Comparison of ENCODE assay signal across 1 cellular context in the genomic region with DNA sequence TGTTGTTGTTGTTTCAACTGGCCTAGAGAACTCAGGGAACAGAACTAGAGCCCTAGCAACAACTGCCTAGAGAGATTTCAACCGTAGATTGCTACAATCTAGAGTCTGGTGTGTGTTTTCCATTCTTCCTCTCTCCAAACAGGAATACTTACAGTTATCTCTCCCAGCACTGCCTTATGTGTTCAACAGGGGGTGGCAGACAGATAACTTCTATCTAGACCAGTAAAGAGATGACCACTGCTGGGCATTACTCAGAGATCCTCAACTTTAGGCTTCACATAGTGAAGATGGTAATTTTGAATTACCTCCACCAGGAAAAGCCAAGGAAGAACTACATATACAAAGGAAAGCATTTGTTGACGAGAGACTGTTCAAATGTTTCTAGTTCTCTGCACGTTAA.
TF ChIP-seq lines count a peak whose summit lies in the region.

No MANE protein-coding gene starts in this region.

TF ChIP-seq in K562, 482 proteins besides CTCF, POLR2A, EP300 and RAD21 (continued from another document and continues in another):
- TF ChIP-seq, protein P1, sequence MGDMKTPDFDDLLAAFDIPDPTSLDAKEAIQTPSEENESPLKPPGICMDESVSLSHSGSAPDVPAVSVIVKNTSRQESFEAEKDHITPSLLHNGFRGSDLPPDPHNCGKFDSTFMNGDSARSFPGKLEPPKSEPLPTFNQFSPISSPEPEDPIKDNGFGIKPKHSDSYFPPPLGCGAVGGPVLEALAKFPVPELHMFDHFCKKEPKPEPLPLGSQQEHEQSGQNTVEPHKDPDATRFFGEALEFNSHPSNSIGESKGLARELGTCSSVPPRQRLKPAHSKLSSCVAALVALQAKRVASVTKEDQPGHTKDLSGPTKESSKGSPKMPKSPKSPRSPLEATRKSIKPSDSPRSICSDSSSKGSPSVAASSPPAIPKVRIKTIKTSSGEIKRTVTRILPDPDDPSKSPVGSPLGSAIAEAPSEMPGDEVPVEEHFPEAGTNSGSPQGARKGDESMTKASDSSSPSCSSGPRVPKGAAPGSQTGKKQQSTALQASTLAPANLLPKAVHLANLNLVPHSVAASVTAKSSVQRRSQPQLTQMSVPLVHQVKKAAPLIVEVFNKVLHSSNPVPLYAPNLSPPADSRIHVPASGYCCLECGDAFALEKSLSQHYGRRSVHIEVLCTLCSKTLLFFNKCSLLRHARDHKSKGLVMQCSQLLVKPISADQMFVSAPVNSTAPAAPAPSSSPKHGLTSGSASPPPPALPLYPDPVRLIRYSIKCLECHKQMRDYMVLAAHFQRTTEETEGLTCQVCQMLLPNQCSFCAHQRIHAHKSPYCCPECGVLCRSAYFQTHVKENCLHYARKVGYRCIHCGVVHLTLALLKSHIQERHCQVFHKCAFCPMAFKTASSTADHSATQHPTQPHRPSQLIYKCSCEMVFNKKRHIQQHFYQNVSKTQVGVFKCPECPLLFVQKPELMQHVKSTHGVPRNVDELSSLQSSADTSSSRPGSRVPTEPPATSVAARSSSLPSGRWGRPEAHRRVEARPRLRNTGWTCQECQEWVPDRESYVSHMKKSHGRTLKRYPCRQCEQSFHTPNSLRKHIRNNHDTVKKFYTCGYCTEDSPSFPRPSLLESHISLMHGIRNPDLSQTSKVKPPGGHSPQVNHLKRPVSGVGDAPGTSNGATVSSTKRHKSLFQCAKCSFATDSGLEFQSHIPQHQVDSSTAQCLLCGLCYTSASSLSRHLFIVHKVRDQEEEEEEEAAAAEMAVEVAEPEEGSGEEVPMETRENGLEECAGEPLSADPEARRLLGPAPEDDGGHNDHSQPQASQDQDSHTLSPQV (IDR thresholded peaks at IDR 0.05) = no peak
- TF ChIP-seq ZC3H11A (IDR thresholded peaks at IDR 0.05; ENCODE audit: low read depth, low read length) (no peak), MTA2 (IDR thresholded peaks at IDR 0.05; ENCODE audit: low read depth) (no peak), JUND (IDR thresholded peaks at IDR 0.05; ENCODE audit: borderline replicate concordance, low read depth, low read length) (peak; percentile 32; the same call in 1 of the 2 replicates), JUND (tag; IDR thresholded peaks at IDR 0.05; ENCODE audit: borderline replicate concordance, low read depth, low read length) (no peak), ETS2 (tag; IDR thresholded peaks at IDR 0.05; ENCODE audit: borderline replicate concordance, poor library complexity, severe bottlenecking) (no peak), SNIP1 (IDR thresholded peaks at IDR 0.05; ENCODE audit: low read depth) (no peak), ZKSCAN8 (CRISPR knock-in tag; IDR thresholded peaks at IDR 0.05) (peak; percentile 64; the same call in 1 of the 2 replicates), NR4A1 (CRISPR knock-in tag; IDR thresholded peaks at IDR 0.05) (no peak), NR4A1 (tag; IDR thresholded peaks at IDR 0.05) (no peak), NFXL1 (CRISPR knock-in tag; IDR thresholded peaks at IDR 0.05) (no peak), KLF6 (CRISPR knock-in tag; IDR thresholded peaks at IDR 0.05; ENCODE audit: borderline replicate concordance) (no peak), NFATC3 (IDR thresholded peaks at IDR 0.05) (no peak), CBFA2T2 (conservative IDR thresholded peaks at IDR 0.05) (peak; percentile 53), TAF7 (tag; IDR thresholded peaks at IDR 0.05) (no peak), HDAC6 (IDR thresholded peaks at IDR 0.05; ENCODE audit: low read depth, low read length) (no peak), ZNF57 (CRISPR knock-in tag; IDR thresholded peaks at IDR 0.05) (no peak), IRF2 (CRISPR knock-in tag; IDR thresholded peaks at IDR 0.05) (no peak), DIDO1 (tag; IDR thresholded peaks at IDR 0.05; ENCODE audit: low read depth) (no peak), ZNF316 (IDR thresholded peaks at IDR 0.05) (no peak), RCOR1 (IDR thresholded peaks at IDR 0.05; ENCODE audit: borderline replicate concordance in 1 of 2, low read depth in 2 of 2, low read length in 2 of 2) (no peak), NR2F6 (CRISPR knock-in tag; IDR thresholded peaks at IDR 0.05) (no peak)
- TF ChIP-seq, protein P2, sequence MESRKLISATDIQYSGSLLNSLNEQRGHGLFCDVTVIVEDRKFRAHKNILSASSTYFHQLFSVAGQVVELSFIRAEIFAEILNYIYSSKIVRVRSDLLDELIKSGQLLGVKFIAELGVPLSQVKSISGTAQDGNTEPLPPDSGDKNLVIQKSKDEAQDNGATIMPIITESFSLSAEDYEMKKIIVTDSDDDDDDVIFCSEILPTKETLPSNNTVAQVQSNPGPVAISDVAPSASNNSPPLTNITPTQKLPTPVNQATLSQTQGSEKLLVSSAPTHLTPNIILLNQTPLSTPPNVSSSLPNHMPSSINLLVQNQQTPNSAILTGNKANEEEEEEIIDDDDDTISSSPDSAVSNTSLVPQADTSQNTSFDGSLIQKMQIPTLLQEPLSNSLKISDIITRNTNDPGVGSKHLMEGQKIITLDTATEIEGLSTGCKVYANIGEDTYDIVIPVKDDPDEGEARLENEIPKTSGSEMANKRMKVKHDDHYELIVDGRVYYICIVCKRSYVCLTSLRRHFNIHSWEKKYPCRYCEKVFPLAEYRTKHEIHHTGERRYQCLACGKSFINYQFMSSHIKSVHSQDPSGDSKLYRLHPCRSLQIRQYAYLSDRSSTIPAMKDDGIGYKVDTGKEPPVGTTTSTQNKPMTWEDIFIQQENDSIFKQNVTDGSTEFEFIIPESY (CRISPR knock-in tag; IDR thresholded peaks at IDR 0.05) = no peak
- TF ChIP-seq, protein P3, sequence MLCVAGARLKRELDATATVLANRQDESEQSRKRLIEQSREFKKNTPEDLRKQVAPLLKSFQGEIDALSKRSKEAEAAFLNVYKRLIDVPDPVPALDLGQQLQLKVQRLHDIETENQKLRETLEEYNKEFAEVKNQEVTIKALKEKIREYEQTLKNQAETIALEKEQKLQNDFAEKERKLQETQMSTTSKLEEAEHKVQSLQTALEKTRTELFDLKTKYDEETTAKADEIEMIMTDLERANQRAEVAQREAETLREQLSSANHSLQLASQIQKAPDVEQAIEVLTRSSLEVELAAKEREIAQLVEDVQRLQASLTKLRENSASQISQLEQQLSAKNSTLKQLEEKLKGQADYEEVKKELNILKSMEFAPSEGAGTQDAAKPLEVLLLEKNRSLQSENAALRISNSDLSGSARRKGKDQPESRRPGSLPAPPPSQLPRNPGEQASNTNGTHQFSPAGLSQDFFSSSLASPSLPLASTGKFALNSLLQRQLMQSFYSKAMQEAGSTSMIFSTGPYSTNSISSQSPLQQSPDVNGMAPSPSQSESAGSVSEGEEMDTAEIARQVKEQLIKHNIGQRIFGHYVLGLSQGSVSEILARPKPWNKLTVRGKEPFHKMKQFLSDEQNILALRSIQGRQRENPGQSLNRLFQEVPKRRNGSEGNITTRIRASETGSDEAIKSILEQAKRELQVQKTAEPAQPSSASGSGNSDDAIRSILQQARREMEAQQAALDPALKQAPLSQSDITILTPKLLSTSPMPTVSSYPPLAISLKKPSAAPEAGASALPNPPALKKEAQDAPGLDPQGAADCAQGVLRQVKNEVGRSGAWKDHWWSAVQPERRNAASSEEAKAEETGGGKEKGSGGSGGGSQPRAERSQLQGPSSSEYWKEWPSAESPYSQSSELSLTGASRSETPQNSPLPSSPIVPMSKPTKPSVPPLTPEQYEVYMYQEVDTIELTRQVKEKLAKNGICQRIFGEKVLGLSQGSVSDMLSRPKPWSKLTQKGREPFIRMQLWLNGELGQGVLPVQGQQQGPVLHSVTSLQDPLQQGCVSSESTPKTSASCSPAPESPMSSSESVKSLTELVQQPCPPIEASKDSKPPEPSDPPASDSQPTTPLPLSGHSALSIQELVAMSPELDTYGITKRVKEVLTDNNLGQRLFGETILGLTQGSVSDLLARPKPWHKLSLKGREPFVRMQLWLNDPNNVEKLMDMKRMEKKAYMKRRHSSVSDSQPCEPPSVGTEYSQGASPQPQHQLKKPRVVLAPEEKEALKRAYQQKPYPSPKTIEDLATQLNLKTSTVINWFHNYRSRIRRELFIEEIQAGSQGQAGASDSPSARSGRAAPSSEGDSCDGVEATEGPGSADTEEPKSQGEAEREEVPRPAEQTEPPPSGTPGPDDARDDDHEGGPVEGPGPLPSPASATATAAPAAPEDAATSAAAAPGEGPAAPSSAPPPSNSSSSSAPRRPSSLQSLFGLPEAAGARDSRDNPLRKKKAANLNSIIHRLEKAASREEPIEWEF (CRISPR knock-in tag; IDR thresholded peaks at IDR 0.05) = no peak
- TF ChIP-seq, protein P4, sequence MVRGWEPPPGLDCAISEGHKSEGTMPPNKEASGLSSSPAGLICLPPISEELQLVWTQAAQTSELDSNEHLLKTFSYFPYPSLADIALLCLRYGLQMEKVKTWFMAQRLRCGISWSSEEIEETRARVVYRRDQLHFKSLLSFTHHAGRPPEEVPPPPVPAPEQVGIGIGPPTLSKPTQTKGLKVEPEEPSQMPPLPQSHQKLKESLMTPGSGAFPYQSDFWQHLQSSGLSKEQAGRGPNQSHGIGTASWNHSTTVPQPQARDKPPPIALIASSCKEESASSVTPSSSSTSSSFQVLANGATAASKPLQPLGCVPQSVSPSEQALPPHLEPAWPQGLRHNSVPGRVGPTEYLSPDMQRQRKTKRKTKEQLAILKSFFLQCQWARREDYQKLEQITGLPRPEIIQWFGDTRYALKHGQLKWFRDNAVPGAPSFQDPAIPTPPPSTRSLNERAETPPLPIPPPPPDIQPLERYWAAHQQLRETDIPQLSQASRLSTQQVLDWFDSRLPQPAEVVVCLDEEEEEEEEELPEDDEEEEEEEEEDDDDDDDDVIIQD (CRISPR knock-in tag; IDR thresholded peaks at IDR 0.05) = no peak
- TF ChIP-seq, protein P5, sequence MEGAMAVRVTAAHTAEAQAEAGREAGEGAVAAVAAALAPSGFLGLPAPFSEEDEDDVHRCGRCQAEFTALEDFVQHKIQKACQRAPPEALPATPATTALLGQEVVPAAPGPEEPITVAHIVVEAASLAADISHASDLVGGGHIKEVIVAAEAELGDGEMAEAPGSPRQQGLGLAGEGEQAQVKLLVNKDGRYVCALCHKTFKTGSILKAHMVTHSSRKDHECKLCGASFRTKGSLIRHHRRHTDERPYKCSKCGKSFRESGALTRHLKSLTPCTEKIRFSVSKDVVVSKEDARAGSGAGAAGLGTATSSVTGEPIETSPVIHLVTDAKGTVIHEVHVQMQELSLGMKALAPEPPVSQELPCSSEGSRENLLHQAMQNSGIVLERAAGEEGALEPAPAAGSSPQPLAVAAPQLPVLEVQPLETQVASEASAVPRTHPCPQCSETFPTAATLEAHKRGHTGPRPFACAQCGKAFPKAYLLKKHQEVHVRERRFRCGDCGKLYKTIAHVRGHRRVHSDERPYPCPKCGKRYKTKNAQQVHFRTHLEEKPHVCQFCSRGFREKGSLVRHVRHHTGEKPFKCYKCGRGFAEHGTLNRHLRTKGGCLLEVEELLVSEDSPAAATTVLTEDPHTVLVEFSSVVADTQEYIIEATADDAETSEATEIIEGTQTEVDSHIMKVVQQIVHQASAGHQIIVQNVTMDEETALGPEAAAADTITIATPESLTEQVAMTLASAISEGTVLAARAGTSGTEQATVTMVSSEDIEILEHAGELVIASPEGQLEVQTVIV (CRISPR knock-in tag; IDR thresholded peaks at IDR 0.05; ENCODE audit: borderline replicate concordance) = no peak
- TF ChIP-seq, protein P6, sequence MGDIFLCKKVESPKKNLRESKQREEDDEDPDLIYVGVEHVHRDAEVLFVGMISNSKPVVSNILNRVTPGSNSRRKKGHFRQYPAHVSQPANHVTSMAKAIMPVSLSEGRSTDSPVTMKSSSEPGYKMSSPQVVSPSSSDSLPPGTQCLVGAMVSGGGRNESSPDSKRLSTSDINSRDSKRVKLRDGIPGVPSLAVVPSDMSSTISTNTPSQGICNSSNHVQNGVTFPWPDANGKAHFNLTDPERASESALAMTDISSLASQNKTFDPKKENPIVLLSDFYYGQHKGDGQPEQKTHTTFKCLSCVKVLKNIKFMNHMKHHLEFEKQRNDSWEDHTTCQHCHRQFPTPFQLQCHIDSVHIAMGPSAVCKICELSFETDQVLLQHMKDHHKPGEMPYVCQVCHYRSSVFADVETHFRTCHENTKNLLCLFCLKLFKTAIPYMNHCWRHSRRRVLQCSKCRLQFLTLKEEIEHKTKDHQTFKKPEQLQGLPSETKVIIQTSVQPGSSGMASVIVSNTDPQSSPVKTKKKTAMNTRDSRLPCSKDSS (IDR thresholded peaks at IDR 0.05; ENCODE audit: low read depth, partially characterized antibody) = no peak
- TF ChIP-seq, protein P7, sequence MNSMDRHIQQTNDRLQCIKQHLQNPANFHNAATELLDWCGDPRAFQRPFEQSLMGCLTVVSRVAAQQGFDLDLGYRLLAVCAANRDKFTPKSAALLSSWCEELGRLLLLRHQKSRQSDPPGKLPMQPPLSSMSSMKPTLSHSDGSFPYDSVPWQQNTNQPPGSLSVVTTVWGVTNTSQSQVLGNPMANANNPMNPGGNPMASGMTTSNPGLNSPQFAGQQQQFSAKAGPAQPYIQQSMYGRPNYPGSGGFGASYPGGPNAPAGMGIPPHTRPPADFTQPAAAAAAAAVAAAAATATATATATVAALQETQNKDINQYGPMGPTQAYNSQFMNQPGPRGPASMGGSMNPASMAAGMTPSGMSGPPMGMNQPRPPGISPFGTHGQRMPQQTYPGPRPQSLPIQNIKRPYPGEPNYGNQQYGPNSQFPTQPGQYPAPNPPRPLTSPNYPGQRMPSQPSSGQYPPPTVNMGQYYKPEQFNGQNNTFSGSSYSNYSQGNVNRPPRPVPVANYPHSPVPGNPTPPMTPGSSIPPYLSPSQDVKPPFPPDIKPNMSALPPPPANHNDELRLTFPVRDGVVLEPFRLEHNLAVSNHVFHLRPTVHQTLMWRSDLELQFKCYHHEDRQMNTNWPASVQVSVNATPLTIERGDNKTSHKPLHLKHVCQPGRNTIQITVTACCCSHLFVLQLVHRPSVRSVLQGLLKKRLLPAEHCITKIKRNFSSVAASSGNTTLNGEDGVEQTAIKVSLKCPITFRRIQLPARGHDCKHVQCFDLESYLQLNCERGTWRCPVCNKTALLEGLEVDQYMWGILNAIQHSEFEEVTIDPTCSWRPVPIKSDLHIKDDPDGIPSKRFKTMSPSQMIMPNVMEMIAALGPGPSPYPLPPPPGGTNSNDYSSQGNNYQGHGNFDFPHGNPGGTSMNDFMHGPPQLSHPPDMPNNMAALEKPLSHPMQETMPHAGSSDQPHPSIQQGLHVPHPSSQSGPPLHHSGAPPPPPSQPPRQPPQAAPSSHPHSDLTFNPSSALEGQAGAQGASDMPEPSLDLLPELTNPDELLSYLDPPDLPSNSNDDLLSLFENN (IDR thresholded peaks at IDR 0.05; ENCODE audit: low read depth in 2 of 2, low read length in 2 of 2) = no peak
- TF ChIP-seq, protein P8, sequence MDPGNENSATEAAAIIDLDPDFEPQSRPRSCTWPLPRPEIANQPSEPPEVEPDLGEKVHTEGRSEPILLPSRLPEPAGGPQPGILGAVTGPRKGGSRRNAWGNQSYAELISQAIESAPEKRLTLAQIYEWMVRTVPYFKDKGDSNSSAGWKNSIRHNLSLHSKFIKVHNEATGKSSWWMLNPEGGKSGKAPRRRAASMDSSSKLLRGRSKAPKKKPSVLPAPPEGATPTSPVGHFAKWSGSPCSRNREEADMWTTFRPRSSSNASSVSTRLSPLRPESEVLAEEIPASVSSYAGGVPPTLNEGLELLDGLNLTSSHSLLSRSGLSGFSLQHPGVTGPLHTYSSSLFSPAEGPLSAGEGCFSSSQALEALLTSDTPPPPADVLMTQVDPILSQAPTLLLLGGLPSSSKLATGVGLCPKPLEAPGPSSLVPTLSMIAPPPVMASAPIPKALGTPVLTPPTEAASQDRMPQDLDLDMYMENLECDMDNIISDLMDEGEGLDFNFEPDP (CRISPR knock-in tag; IDR thresholded peaks at IDR 0.05) = no peak
- TF ChIP-seq, protein P9, sequence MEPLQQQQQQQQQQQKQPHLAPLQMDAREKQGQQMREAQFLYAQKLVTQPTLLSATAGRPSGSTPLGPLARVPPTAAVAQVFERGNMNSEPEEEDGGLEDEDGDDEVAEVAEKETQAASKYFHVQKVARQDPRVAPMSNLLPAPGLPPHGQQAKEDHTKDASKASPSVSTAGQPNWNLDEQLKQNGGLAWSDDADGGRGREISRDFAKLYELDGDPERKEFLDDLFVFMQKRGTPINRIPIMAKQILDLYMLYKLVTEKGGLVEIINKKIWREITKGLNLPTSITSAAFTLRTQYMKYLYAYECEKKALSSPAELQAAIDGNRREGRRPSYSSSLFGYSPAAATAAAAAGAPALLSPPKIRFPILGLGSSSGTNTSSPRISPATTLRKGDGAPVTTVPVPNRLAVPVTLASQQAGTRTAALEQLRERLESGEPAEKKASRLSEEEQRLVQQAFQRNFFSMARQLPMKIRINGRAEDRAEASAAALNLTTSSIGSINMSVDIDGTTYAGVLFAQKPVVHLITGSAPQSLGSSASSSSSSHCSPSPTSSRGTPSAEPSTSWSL (CRISPR knock-in tag; IDR thresholded peaks at IDR 0.05; ENCODE audit: borderline replicate concordance) = no peak
